In the genomic region with DNA sequence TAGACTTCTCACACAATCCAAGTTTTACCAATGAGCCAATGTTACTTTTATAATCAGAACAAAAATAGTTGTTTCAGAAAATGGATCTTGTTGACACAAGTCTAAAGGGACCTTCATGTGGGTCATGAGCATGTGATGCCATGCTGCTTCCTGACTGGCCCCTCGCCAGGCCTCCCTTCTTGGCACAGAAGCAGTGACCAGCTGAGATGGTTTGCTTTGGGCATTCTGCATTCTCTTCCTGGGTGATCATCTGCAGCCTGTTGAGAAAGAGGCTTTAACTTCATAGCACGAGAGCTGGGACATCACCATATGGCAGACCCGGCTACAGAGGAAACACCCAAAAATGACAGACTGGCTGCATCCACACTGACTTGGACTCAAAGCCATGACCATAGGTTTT, we compare ENCODE assay signal across 28 cellular contexts. TPM values are rescaled to one million over a fixed set of nuclear protein-coding genes. Genes with fewer than 3 reads are reported as not detected.
"Had no signal": no experiment of that assay in that cellular context is flagged by ENCODE, and none has a peak within 500 bp of the region (broad histone marks: within the 10 kb centered on the region; RNA-seq: fewer than 3 reads in every experiment).

No MANE protein-coding gene starts in this region.

- H3K4me3 ChIP-seq: colonic mucosa, esophagus squamous epithelium, heart right ventricle, lower lobe of right lung, mucosa of descending colon, smooth muscle cell, upper lobe of right lung had no signal

- DNase-seq: activated CD4-positive, alpha-beta T cell treated with anti-CD3 and anti-CD28 coated beads, Interleukin-2, amount 50 U/mL, for 4 hours; activated CD8-positive, alpha-beta memory T cell treated with anti-CD3 and anti-CD28 coated beads, Interleukin-2, amount 50 U/mL, for 48 hours; activated gamma-delta T cell; activated T-cell treated with anti-CD3 and anti-CD28 coated beads, Interleukin-2, amount 50 U/mL, for 48 hours; aorta; brain microvascular endothelial cell; central memory CD4-positive, alpha-beta T cell; colonic mucosa; esophagus squamous epithelium; heart right ventricle; lower lobe of right lung; mesendoderm; mucosa of descending colon; naive B cell; stimulated activated CD4-positive, alpha-beta T cell treated with anti-CD3 and anti-CD28 coated beads, Interleukin-2, amount 100 ng/mL, for 48 hours; stimulated activated naive CD4-positive, alpha-beta T cell; T-helper 1 cell; T-helper 9 cell; upper lobe of right lung had no signal

- H3K27ac ChIP-seq: brain microvascular endothelial cell, colonic mucosa, esophagus squamous epithelium, heart right ventricle, lower lobe of right lung, upper lobe of right lung had no signal

- H3K9me3 ChIP-seq: colonic mucosa, esophagus squamous epithelium, heart right ventricle, lower lobe of right lung, mucosa of descending colon, upper lobe of right lung had no signal

- H3K36me3 ChIP-seq: colonic mucosa had no signal

- H3K27me3 ChIP-seq: brain microvascular endothelial cell, colonic mucosa, esophagus squamous epithelium, heart right ventricle, upper lobe of right lung had no signal

- ATAC-seq: activated naive CD4-positive, alpha-beta T cell treated with anti-CD3 and anti-CD28 coated beads, Interleukin-2, amount 50 U/mL, for 72 hours; heart right ventricle; left lobe of liver; lower lobe of right lung; mucosa of descending colon; sciatic nerve; upper lobe of right lung; WTC11 had no signal

- H3K4me1 ChIP-seq: colonic mucosa, esophagus squamous epithelium had no signal

RNA-seq across cellular contexts. Expression of a gene that starts 45.7 kb away (rescaled TPM):
- total RNA-seq: activated CD8-positive, alpha-beta memory T cell treated with anti-CD3 and anti-CD28 coated beads for 36 hours; activated naive CD4-positive, alpha-beta T cell treated with anti-CD3 and anti-CD28 coated beads, Interleukin-2, amount 50 U/mL, for 72 hours; aorta; colonic mucosa; esophagus squamous epithelium; fibroblast of villous mesenchyme; heart right ventricle; kidney epithelial cell; left lobe of liver; lower lobe of right lung; mucosa of descending colon; sciatic nerve; smooth muscle cell; upper lobe of right lung; WTC11 had no signal
- polyA plus RNA-seq: aorta, heart right ventricle, neural cell, smooth muscle cell had no signal
